ENCODE assay signal across 10 cellular contexts in the genomic region with DNA sequence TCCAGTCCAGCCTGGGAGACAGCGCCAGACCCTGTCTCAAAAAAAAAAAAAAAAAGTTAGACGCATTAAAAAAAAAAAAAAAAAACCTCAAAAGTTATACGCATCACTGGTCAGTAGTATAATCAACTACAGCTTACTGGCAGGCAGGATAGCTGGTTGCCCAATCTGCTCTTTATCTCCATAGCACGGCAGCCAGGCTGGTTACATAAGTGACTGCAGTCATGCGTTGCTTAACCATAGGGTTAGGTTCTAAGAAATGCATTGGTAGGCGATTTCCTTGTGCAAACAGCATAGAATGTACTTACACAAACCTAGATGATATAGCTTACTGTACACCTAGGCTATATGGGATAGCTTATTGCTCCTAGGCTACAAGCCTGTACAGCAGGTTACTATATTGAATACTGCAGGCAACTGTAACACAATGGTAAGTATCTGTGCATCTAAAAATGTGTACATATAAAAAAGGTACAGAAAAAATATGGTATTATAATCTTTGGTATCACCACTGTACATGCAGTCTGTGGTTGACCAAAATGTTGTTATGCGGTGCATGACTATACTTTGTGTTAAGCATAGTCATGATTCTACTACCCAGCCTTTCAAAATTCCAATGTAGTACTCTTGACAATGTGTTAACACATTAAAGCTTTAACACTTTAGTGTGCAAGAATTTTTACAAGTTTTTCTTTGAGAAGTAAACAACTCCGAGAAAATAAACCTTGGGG. TPM values are rescaled to one million over a fixed set of nuclear protein-coding genes. Genes with fewer than 3 reads are reported as not detected.
DNase-seq lines count a peak whose midpoint lies in the region; ATAC-seq, FAIRE-seq and TF ChIP-seq lines count a peak whose summit lies in the region.
"Had no signal": no experiment of that assay in that cellular context is flagged by ENCODE, and none has a peak within 500 bp of the region (broad histone marks: within the 10 kb centered on the region; RNA-seq: fewer than 3 reads in every experiment).

No MANE protein-coding gene starts in this region.

- H3K36me3 ChIP-seq in bronchial epithelial cell (ENCODE audit: control insufficient read depth, insufficient read depth, low read length) (no peaks in the 10 kb centered on the region), right lobe of liver (no peaks in the 10 kb centered on the region)

- peak; percentile 88 for FAIRE-seq in bronchial epithelial cell (lab: Jason Lieb, UNC)

- intact Hi-C loops in right lobe of liver (cut with DNase I) = no loop called here

- no peak for TF ChIP-seq POLR2A in right lobe of liver (IDR thresholded peaks at IDR 0.05)

- ATAC-seq in right lobe of liver (peak; percentile 99 to 100 (median 100)), GM18520 (IDR thresholded peaks at IDR 0.05; ENCODE audit: unreplicated experiment) (no peak)

- H3K4me1 ChIP-seq in right lobe of liver = peaks cover 0 to 10% (median 2%) of the 10 kb centered on the region in 4 donors

- no peaks in the 10 kb centered on the region for H3K9me3 ChIP-seq in right lobe of liver

- DNase-seq in CMK (ENCODE audit: low read depth) (peak; percentile 74), NCI-H2171 (lab: John Stamatoyannopoulos, UW) (peak; percentile 20), bronchial epithelial cell (ENCODE audit: low read depth) (peak; percentile 53), right lobe of liver (peak; percentile 69 to 87 (median 84)), nucleus accumbens (lab: John Stamatoyannopoulos, UW) (no peak), cerebellum (ENCODE audit: low spot score) (no peak)
- DNase-seq in activated CD4-positive, alpha-beta T cell treated with anti-CD3 and anti-CD28 coated beads, Interleukin-2, amount 50 U/mL, for 48 hours = no peak
- DNase-seq: COR-L47, H7 had no signal

- 37% methylated on average over 7 of the region's 8 CpGs for WGBS in right lobe of liver (ENCODE audit: insufficient coverage, low coverage, low lambda C conversion rate, missing lambda C conversion rate)

- no peaks in the 10 kb centered on the region for H3K27me3 ChIP-seq in bronchial epithelial cell (ENCODE audit: control insufficient read depth, insufficient read depth, low read length)
- H3K27me3 ChIP-seq in right lobe of liver = no peaks in the 10 kb centered on the region

- TF ChIP-seq CTCF in bronchial epithelial cell (IDR thresholded peaks at IDR 0.05; ENCODE audit: insufficient read depth, low read length, severe bottlenecking) (no peak), right lobe of liver (IDR thresholded peaks at IDR 0.05) (no peak)

- H3K27ac ChIP-seq in right lobe of liver = no peak overlapping the region

- H3K4me3 ChIP-seq in bronchial epithelial cell (ENCODE audit: low read depth, low read length) (no peak overlapping the region), right lobe of liver (no peak overlapping the region)

RNA-seq across cellular contexts. Expression of gene L2HGDH, which starts 8.1 kb away (rescaled TPM):
- 6.6 and 7.8 TPM in 2 replicates for total RNA-seq in bronchial epithelial cell
- 10 to 100 TPM in 1 of 6 experiments, 1 to 10 TPM in 5; 6.1 to 11.1 (median 6.9) TPM for total RNA-seq in right lobe of liver
- 13.7 TPM for total RNA-seq in cerebellum

RNA-seq across cellular contexts. Expression of gene DMAC2L, which starts 8.2 kb away (rescaled TPM):
- total RNA-seq in bronchial epithelial cell (8.2 and 10.8 TPM in 2 replicates), right lobe of liver (10 to 100 TPM in 1 of 6 experiments, 1 to 10 TPM in 5; 4.1 to 10.9 (median 7.1) TPM), cerebellum (12.5 TPM)

Comparison
In these comparisons a context has a peak if more than half of its experiments do, and no peak if none do; other contexts are left out.
1. DNase-seq: peak in CMK (single experiment), NCI-H2171 (single experiment), bronchial epithelial cell (single experiment) and right lobe of liver (3 of 3); none in nucleus accumbens (0 of 56), activated CD4-positive, alpha-beta T cell treated with anti-CD3 and anti-CD28 coated beads, Interleukin-2, amount 50 U/mL, for 48 hours (0 of 2) and cerebellum (single experiment).